35 cellular contexts compared by ENCODE assay signal in the genomic region with DNA sequence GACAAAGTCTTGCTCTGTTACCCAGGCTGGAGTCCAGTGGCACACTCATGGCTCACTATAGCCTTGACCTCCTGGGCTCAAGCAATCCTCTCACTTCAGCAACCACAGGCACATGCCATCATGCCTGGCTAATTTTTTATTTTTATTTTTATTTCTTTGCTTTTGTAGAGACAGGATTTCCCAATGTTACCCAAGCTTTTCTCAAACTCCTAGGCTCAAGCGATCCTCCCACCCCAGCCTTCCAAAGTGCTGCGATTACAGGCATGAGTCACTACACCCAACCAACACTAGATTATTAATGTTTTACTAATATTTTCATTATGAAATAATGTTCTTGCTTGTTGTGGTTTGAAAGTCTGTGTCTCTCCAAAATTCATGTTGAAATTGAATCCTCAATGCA. TPM values are rescaled to one million over a fixed set of nuclear protein-coding genes. Genes with fewer than 3 reads are reported as not detected.
"Had no signal": no experiment of that assay in that cellular context is flagged by ENCODE, and none has a peak within 500 bp of the region (broad histone marks: within the 10 kb centered on the region; RNA-seq: fewer than 3 reads in every experiment).

No MANE protein-coding gene starts in this region.

- H3K27ac Mint-ChIP-seq: activated CD4-positive, alpha-beta memory T cell treated with anti-CD3 and anti-CD28 coated beads for 36 hours; activated CD4-positive, alpha-beta T cell treated with anti-CD3 and anti-CD28 coated beads for 36 hours; activated CD4-positive, alpha-beta T cell treated with anti-CD3 and anti-CD28 coated beads, Interleukin-2, amount 10 ng/mL, durations not matched to agents 24 days and 14 days; activated naive CD4-positive, alpha-beta T cell treated with anti-CD3 and anti-CD28 coated beads, Interleukin-2, amount 10 ng/mL, durations not matched to agents 7 days and 5 days; activated naive CD4-positive, alpha-beta T cell treated with anti-CD3 and anti-CD28 coated beads, Interleukin-2, amount 50 U/mL, for 72 hours; activated naive CD8-positive, alpha-beta T cell treated with anti-CD3 and anti-CD28 coated beads, Interleukin-2, amount 10 ng/mL, durations not matched to agents 7 days and 5 days; activated T-cell treated with anti-CD3 and anti-CD28 coated beads, Interleukin-2, amount 50 U/mL, for 24 hours; activated T-cell treated with anti-CD3 and anti-CD28 coated beads, Interleukin-2, amount 50 U/mL, for 72 hours; effector memory CD8-positive, alpha-beta T cell had no signal

- H3K27ac ChIP-seq: brain microvascular endothelial cell, epithelial cell of prostate, esophagus squamous epithelium, gastroesophageal sphincter had no signal

- DNase-seq: activated CD4-positive, alpha-beta memory T cell treated with anti-CD3 and anti-CD28 coated beads for 36 hours; activated CD4-positive, alpha-beta T cell treated with anti-CD3 and anti-CD28 coated beads for 36 hours; activated CD4-positive, alpha-beta T cell treated with anti-CD3 and anti-CD28 coated beads, Interleukin-2, amount 10 ng/mL, durations not matched to agents 24 days and 14 days; activated CD4-positive, CD25-positive, alpha-beta regulatory T cell; activated CD4-positive, CD25-positive, alpha-beta regulatory T cell treated with anti-CD3 and anti-CD28 coated beads, Interleukin-2, amount 50 U/mL, for 72 hours; activated CD8-positive, alpha-beta memory T cell treated with anti-CD3 and anti-CD28 coated beads, Interleukin-2, amount 50 U/mL, for 48 hours; activated gamma-delta T cell; activated naive CD4-positive, alpha-beta T cell; activated naive CD4-positive, alpha-beta T cell treated with anti-CD3 and anti-CD28 coated beads, Interleukin-2, amount 10 ng/mL, durations not matched to agents 7 days and 5 days; activated naive CD8-positive, alpha-beta T cell treated with anti-CD3 and anti-CD28 coated beads, Interleukin-2, amount 10 ng/mL, durations not matched to agents 7 days and 5 days; activated T-cell treated with anti-CD3 and anti-CD28 coated beads for 4 hours; activated T-cell treated with anti-CD3 and anti-CD28 coated beads, Interleukin-2, amount 50 U/mL, for 24 hours; activated T-cell treated with anti-CD3 and anti-CD28 coated beads, Interleukin-2, amount 50 U/mL, for 72 hours; amniotic stem cell; anterior cingulate cortex; brain microvascular endothelial cell; caudate nucleus; cortex of kidney; dermis blood vessel endothelial cell; effector CD4-positive, alpha-beta T cell; effector memory CD8-positive, alpha-beta T cell; esophagus squamous epithelium; foreskin melanocyte; head of caudate nucleus; T-helper 2 cell had no signal

- H3K4me3 ChIP-seq: esophagus squamous epithelium, gastroesophageal sphincter had no signal

- H3K9me3 Mint-ChIP-seq: activated CD4-positive, alpha-beta memory T cell treated with anti-CD3 and anti-CD28 coated beads for 36 hours; activated CD4-positive, alpha-beta T cell treated with anti-CD3 and anti-CD28 coated beads, Interleukin-2, amount 10 ng/mL, durations not matched to agents 24 days and 14 days; activated naive CD4-positive, alpha-beta T cell treated with anti-CD3 and anti-CD28 coated beads, Interleukin-2, amount 10 ng/mL, durations not matched to agents 7 days and 5 days; activated naive CD8-positive, alpha-beta T cell treated with anti-CD3 and anti-CD28 coated beads, Interleukin-2, amount 10 ng/mL, durations not matched to agents 7 days and 5 days; activated T-cell treated with anti-CD3 and anti-CD28 coated beads, Interleukin-2, amount 50 U/mL, for 24 hours had no signal

- ATAC-seq: activated CD4-positive, alpha-beta T cell treated with anti-CD3 and anti-CD28 coated beads for 36 hours; activated naive CD4-positive, alpha-beta T cell treated with anti-CD3 and anti-CD28 coated beads, Interleukin-2, amount 50 U/mL, for 72 hours; activated T-cell treated with anti-CD3 and anti-CD28 coated beads, Interleukin-2, amount 50 U/mL, for 72 hours; effector memory CD8-positive, alpha-beta T cell; gastroesophageal sphincter had no signal

- H3K27me3 Mint-ChIP-seq: activated CD4-positive, alpha-beta memory T cell treated with anti-CD3 and anti-CD28 coated beads for 36 hours; activated CD4-positive, alpha-beta T cell treated with anti-CD3 and anti-CD28 coated beads for 36 hours; activated CD4-positive, alpha-beta T cell treated with anti-CD3 and anti-CD28 coated beads, Interleukin-2, amount 10 ng/mL, durations not matched to agents 24 days and 14 days; activated naive CD4-positive, alpha-beta T cell treated with anti-CD3 and anti-CD28 coated beads, Interleukin-2, amount 10 ng/mL, durations not matched to agents 7 days and 5 days; activated naive CD8-positive, alpha-beta T cell treated with anti-CD3 and anti-CD28 coated beads, Interleukin-2, amount 10 ng/mL, durations not matched to agents 7 days and 5 days; effector memory CD8-positive, alpha-beta T cell had no signal

- H3K27me3 ChIP-seq: brain microvascular endothelial cell, esophagus squamous epithelium, gastroesophageal sphincter had no signal

- H3K9me3 ChIP-seq: esophagus squamous epithelium, gastroesophageal sphincter had no signal

- H3K36me3 Mint-ChIP-seq: activated CD4-positive, alpha-beta memory T cell treated with anti-CD3 and anti-CD28 coated beads for 36 hours; activated naive CD4-positive, alpha-beta T cell treated with anti-CD3 and anti-CD28 coated beads, Interleukin-2, amount 10 ng/mL, durations not matched to agents 7 days and 5 days; activated naive CD4-positive, alpha-beta T cell treated with anti-CD3 and anti-CD28 coated beads, Interleukin-2, amount 50 U/mL, for 72 hours; activated naive CD8-positive, alpha-beta T cell treated with anti-CD3 and anti-CD28 coated beads, Interleukin-2, amount 10 ng/mL, durations not matched to agents 7 days and 5 days had no signal

- H3K4me1 ChIP-seq: esophagus squamous epithelium, gastroesophageal sphincter had no signal

- H3K36me3 ChIP-seq: brain microvascular endothelial cell, esophagus squamous epithelium, gastroesophageal sphincter had no signal

- H3K4me3 Mint-ChIP-seq: activated CD4-positive, alpha-beta memory T cell treated with anti-CD3 and anti-CD28 coated beads for 36 hours; activated CD4-positive, alpha-beta T cell treated with anti-CD3 and anti-CD28 coated beads for 36 hours; activated CD4-positive, alpha-beta T cell treated with anti-CD3 and anti-CD28 coated beads, Interleukin-2, amount 10 ng/mL, durations not matched to agents 24 days and 14 days; activated naive CD4-positive, alpha-beta T cell treated with anti-CD3 and anti-CD28 coated beads, Interleukin-2, amount 10 ng/mL, durations not matched to agents 7 days and 5 days; activated naive CD8-positive, alpha-beta T cell treated with anti-CD3 and anti-CD28 coated beads, Interleukin-2, amount 10 ng/mL, durations not matched to agents 7 days and 5 days; activated T-cell treated with anti-CD3 and anti-CD28 coated beads, Interleukin-2, amount 50 U/mL, for 24 hours; activated T-cell treated with anti-CD3 and anti-CD28 coated beads, Interleukin-2, amount 50 U/mL, for 72 hours; effector memory CD8-positive, alpha-beta T cell had no signal

- H3K4me1 Mint-ChIP-seq: activated CD4-positive, alpha-beta T cell treated with anti-CD3 and anti-CD28 coated beads for 36 hours; activated CD4-positive, alpha-beta T cell treated with anti-CD3 and anti-CD28 coated beads, Interleukin-2, amount 10 ng/mL, durations not matched to agents 24 days and 14 days; activated naive CD4-positive, alpha-beta T cell treated with anti-CD3 and anti-CD28 coated beads, Interleukin-2, amount 10 ng/mL, durations not matched to agents 7 days and 5 days; activated naive CD8-positive, alpha-beta T cell treated with anti-CD3 and anti-CD28 coated beads, Interleukin-2, amount 10 ng/mL, durations not matched to agents 7 days and 5 days had no signal

RNA-seq across cellular contexts. Expression of a gene that starts 5.2 kb away (rescaled TPM):
- total RNA-seq: activated CD4-positive, alpha-beta memory T cell treated with anti-CD3 and anti-CD28 coated beads for 36 hours; activated CD4-positive, alpha-beta T cell treated with anti-CD3 and anti-CD28 coated beads for 36 hours; activated CD4-positive, alpha-beta T cell treated with anti-CD3 and anti-CD28 coated beads, Interleukin-2, amount 10 ng/mL, durations not matched to agents 24 days and 14 days; activated naive CD4-positive, alpha-beta T cell treated with anti-CD3 and anti-CD28 coated beads, Interleukin-2, amount 50 U/mL, for 72 hours; activated naive CD8-positive, alpha-beta T cell treated with anti-CD3 and anti-CD28 coated beads, Interleukin-2, amount 10 ng/mL, durations not matched to agents 7 days and 5 days; activated T-cell treated with anti-CD3 and anti-CD28 coated beads, Interleukin-2, amount 50 U/mL, for 72 hours; astrocyte; chondrocyte; dermis blood vessel endothelial cell; esophagus squamous epithelium; fibroblast of lung; fibroblast of villous mesenchyme; gastroesophageal sphincter; glomerular endothelial cell; T-helper 1 cell treated with Interleukin-12 subunit alpha and Interleukin-12 subunit beta and Interleukin-4 antibody, amounts not matched to agents 30 ng/mL and 1 ng/mL, for 36 hours had no signal
- polyA plus RNA-seq: esophagus, fibroblast of lung had no signal
